In genomic region chr5:127595484-127596368, GRCh38 we compare ENCODE assay signal across 33 cellular contexts. TPM values are rescaled to one million over a fixed set of nuclear protein-coding genes. Genes with fewer than 3 reads are reported as not detected.
"Had no signal": no experiment of that assay in that cellular context is flagged by ENCODE, and none has a peak within 500 bp of the region (broad histone marks: within the 10 kb centered on the region; RNA-seq: fewer than 3 reads in every experiment).

No MANE protein-coding gene starts in this region.

- H3K36me3 Mint-ChIP-seq: activated naive CD8-positive, alpha-beta T cell; memory B cell had no signal

- H3K27ac ChIP-seq: adrenal gland, ascending aorta, brain microvascular endothelial cell, colonic mucosa, dorsolateral prefrontal cortex, esophagus squamous epithelium, gastrocnemius medialis, parathyroid adenoma, upper lobe of left lung, VCaP had no signal

- H3K4me3 Mint-ChIP-seq: activated naive CD8-positive, alpha-beta T cell; activated T-cell treated with anti-CD3 and anti-CD28 coated beads, Interleukin-2, amount 50 U/mL, for 24 hours; effector memory CD8-positive, alpha-beta T cell; memory B cell; nephron progenitor cell had no signal

- H3K79me2 ChIP-seq: parathyroid adenoma had no signal

- H3K9me3 Mint-ChIP-seq: activated T-cell treated with anti-CD3 and anti-CD28 coated beads, Interleukin-2, amount 50 U/mL, for 24 hours; activated T-helper 2 cell treated with anti-CD3 and anti-CD28 coated beads, Interferon-gamma antibody, Interleukin-2, Interleukin-4, amounts not matched to agents 10 μg/mL and 5 μg/mL and 100 μg/mL, durations not matched to agents 14 hours and 24 hours and 36 hours; effector memory CD8-positive, alpha-beta T cell; memory B cell; nephron progenitor cell had no signal

- H3K27me3 ChIP-seq: adrenal gland, ascending aorta, brain microvascular endothelial cell, colonic mucosa, dorsolateral prefrontal cortex, esophagus squamous epithelium, gastrocnemius medialis, upper lobe of left lung had no signal

- H3K4me1 Mint-ChIP-seq: memory B cell had no signal

- DNase-seq: activated CD4-positive, alpha-beta T cell treated with anti-CD3 and anti-CD28 coated beads, Interleukin-2, amount 50 U/mL, for 1 hour; activated CD4-positive, CD25-positive, alpha-beta regulatory T cell treated with anti-CD3 and anti-CD28 coated beads, Interleukin-2, amount 50 U/mL, for 72 hours; activated CD8-positive, alpha-beta memory T cell treated with anti-CD3 and anti-CD28 coated beads for 24 hours; activated CD8-positive, alpha-beta memory T cell treated with anti-CD3 and anti-CD28 coated beads, Interleukin-2, amount 50 U/mL, for 4 hours; activated naive CD4-positive, alpha-beta T cell; activated T-cell treated with anti-CD3 and anti-CD28 coated beads, Interleukin-2, amount 50 U/mL, for 24 hours; adrenal gland; brain microvascular endothelial cell; colonic mucosa; effector memory CD8-positive, alpha-beta T cell; esophagus squamous epithelium; gastrocnemius medialis; hippocampal formation; left colon; nephron progenitor cell; nucleus accumbens; small intestine; stimulated activated CD4-positive, alpha-beta T cell treated with anti-CD3 and anti-CD28 coated beads, Interleukin-4, amount 100 ng/mL, for 1 hour; T-helper 2 cell had no signal

- H2AFZ ChIP-seq: parathyroid adenoma had no signal

- H3K27ac Mint-ChIP-seq: activated naive CD8-positive, alpha-beta T cell; activated T-cell treated with anti-CD3 and anti-CD28 coated beads, Interleukin-2, amount 50 U/mL, for 24 hours; activated T-helper 2 cell treated with anti-CD3 and anti-CD28 coated beads, Interferon-gamma antibody, Interleukin-2, Interleukin-4, amounts not matched to agents 10 μg/mL and 5 μg/mL and 100 μg/mL, durations not matched to agents 14 hours and 24 hours and 36 hours; effector memory CD8-positive, alpha-beta T cell; memory B cell; nephron progenitor cell had no signal

- H3K9me3 ChIP-seq: adrenal gland, ascending aorta, colonic mucosa, esophagus squamous epithelium, gastrocnemius medialis, upper lobe of left lung had no signal

- H3K36me3 ChIP-seq: adrenal gland, ascending aorta, brain microvascular endothelial cell, colonic mucosa, esophagus squamous epithelium, gastrocnemius medialis, upper lobe of left lung had no signal

- H3K4me1 ChIP-seq: adrenal gland, ascending aorta, colonic mucosa, esophagus squamous epithelium, gastrocnemius medialis, parathyroid adenoma, upper lobe of left lung had no signal

- ATAC-seq: effector memory CD8-positive, alpha-beta T cell; gastrocnemius medialis; left colon; sciatic nerve had no signal

- H3K9ac ChIP-seq: parathyroid adenoma had no signal

- H3K27me3 Mint-ChIP-seq: activated naive CD8-positive, alpha-beta T cell; effector memory CD8-positive, alpha-beta T cell had no signal

- H3K4me3 ChIP-seq: adrenal gland, ascending aorta, colonic mucosa, dorsolateral prefrontal cortex, esophagus squamous epithelium, gastrocnemius medialis, upper lobe of left lung had no signal

RNA-seq across cellular contexts. Expression of gene CTXN3, which starts 53.2 kb away (rescaled TPM):
- total RNA-seq: activated T-helper 2 cell treated with anti-CD3 and anti-CD28 coated beads, Interferon-gamma antibody, Interleukin-2, Interleukin-4, amounts not matched to agents 10 μg/mL and 5 μg/mL and 100 μg/mL, durations not matched to agents 14 hours and 24 hours and 36 hours; adrenal gland; ascending aorta; colonic mucosa; left colon; lower leg skin; mononuclear cell; myocyte; pulmonary artery endothelial cell; sciatic nerve; subcutaneous adipose tissue; upper lobe of left lung had no signal
- polyA plus RNA-seq: adrenal gland, small intestine had no signal
